In genomic region chr3:170386468-170386867, GRCh38 we compare ENCODE assay signal across 29 cellular contexts. TPM values are rescaled to one million over a fixed set of nuclear protein-coding genes. Genes with fewer than 3 reads are reported as not detected.
"Had no signal": no experiment of that assay in that cellular context is flagged by ENCODE, and none has a peak within 500 bp of the region (broad histone marks: within the 10 kb centered on the region; RNA-seq: fewer than 3 reads in every experiment).

No MANE protein-coding gene starts in this region.

- H3K27me3 ChIP-seq: ovary, right lobe of liver, sigmoid colon, stomach, thyroid gland, tibial nerve, upper lobe of right lung, uterus had no signal

- H3K36me3 ChIP-seq: ovary had no signal

- H3K27me3 Mint-ChIP-seq: naive thymus-derived CD4-positive, alpha-beta T cell; natural killer cell treated with Interleukin-12 subunit alpha and Interleukin-12 subunit beta and Interleukin-15 and Interleukin-18, amount 100 ng/mL, for 72 hours; progenitor cell of endocrine pancreas; stimulated activated naive B cell treated with anti-CD40 and anti-IgM and Interleukin-4, amounts not matched to agents 10 μg/mL and 1 μg/mL and 100 μg/mL, for 72 hours; stimulated activated naive CD8-positive, alpha-beta T cell treated with anti-CD3 and anti-CD28 coated beads, Interleukin-15, Interleukin-2, amounts not matched to agents 100 ng/mL and 50 ng/mL, for 24 hours; type B pancreatic cell had no signal

- H3K4me3 ChIP-seq: ovary, psoas muscle, right lobe of liver, sigmoid colon, stomach, thoracic aorta, thyroid gland, tibial nerve, upper lobe of right lung, uterus had no signal

- H3K9me3 ChIP-seq: ovary, right lobe of liver, sigmoid colon, stomach, thoracic aorta, thyroid gland, tibial nerve, upper lobe of right lung, uterus had no signal

- ATAC-seq: naive thymus-derived CD4-positive, alpha-beta T cell; natural killer cell treated with Interleukin-12 subunit alpha and Interleukin-12 subunit beta and Interleukin-15 and Interleukin-18, amount 100 ng/mL, for 72 hours; psoas muscle; right lobe of liver; stimulated activated effector memory CD8-positive, alpha-beta T cell treated with anti-CD3 and anti-CD28 coated beads, Interleukin-12 subunit alpha, Interleukin-12 subunit beta, amount 100 ng/mL, for 72 hours; stimulated activated naive B cell treated with anti-CD40 and anti-IgM and Interleukin-4, amounts not matched to agents 10 μg/mL and 1 μg/mL and 100 μg/mL, for 72 hours; upper lobe of right lung had no signal

- H3K27ac ChIP-seq: ovary, parathyroid adenoma, psoas muscle, right lobe of liver, sigmoid colon, stomach, thoracic aorta, thyroid gland, tibial nerve, upper lobe of right lung, uterus had no signal

- H3K4me1 Mint-ChIP-seq: neural crest cell; stimulated activated effector memory CD8-positive, alpha-beta T cell treated with anti-CD3 and anti-CD28 coated beads, Interleukin-12 subunit alpha, Interleukin-12 subunit beta, amount 100 ng/mL, for 72 hours had no signal

- H3K27ac Mint-ChIP-seq: naive thymus-derived CD4-positive, alpha-beta T cell; natural killer cell treated with Interleukin-12 subunit alpha and Interleukin-12 subunit beta and Interleukin-15 and Interleukin-18, amount 100 ng/mL, for 72 hours; nephron progenitor cell; progenitor cell of endocrine pancreas; stimulated activated effector memory CD8-positive, alpha-beta T cell treated with anti-CD3 and anti-CD28 coated beads, Interleukin-12 subunit alpha, Interleukin-12 subunit beta, amount 100 ng/mL, for 72 hours; stimulated activated naive B cell treated with anti-CD40 and anti-IgM and Interleukin-4, amounts not matched to agents 10 μg/mL and 1 μg/mL and 100 μg/mL, for 72 hours; stimulated activated naive CD8-positive, alpha-beta T cell treated with anti-CD3 and anti-CD28 coated beads, Interleukin-15, Interleukin-2, amounts not matched to agents 100 ng/mL and 50 ng/mL, for 24 hours; type B pancreatic cell had no signal

- DNase-seq: naive thymus-derived CD4-positive, alpha-beta T cell; nephron progenitor cell; occipital lobe; ovary; posterior cingulate gyrus; psoas muscle; right cardiac atrium; right lobe of liver; sigmoid colon; small intestine; stimulated activated CD4-positive, alpha-beta T cell treated with anti-CD3 and anti-CD28 coated beads, Interleukin-15, amount 100 ng/mL, for 24 hours; stimulated activated CD4-positive, alpha-beta T cell treated with anti-CD3 and anti-CD28 coated beads, Interleukin-2, amount 100 ng/mL, for 24 hours; stimulated activated CD4-positive, alpha-beta T cell treated with anti-CD3 and anti-CD28 coated beads, Interleukin-2, amount 100 ng/mL, for 48 hours; stimulated activated CD4-positive, alpha-beta T cell treated with anti-CD3 and anti-CD28 coated beads, Interleukin-4, amount 100 ng/mL, for 24 hours; stimulated activated naive B cell treated with anti-CD40 and anti-IgM and Interleukin-4, amounts not matched to agents 10 μg/mL and 1 μg/mL and 100 μg/mL, for 72 hours; stimulated activated naive CD4-positive, alpha-beta T cell treated with Interleukin-2 at 50 U/mL for 16 hours; stomach; thyroid gland; upper lobe of right lung; uterus had no signal

- H3K9ac ChIP-seq: parathyroid adenoma had no signal

- FAIRE-seq: small intestine had no signal

- H3K9me3 Mint-ChIP-seq: natural killer cell treated with Interleukin-12 subunit alpha and Interleukin-12 subunit beta and Interleukin-15 and Interleukin-18, amount 100 ng/mL, for 72 hours; neural crest cell; stimulated activated effector memory CD8-positive, alpha-beta T cell treated with anti-CD3 and anti-CD28 coated beads, Interleukin-12 subunit alpha, Interleukin-12 subunit beta, amount 100 ng/mL, for 72 hours; stimulated activated naive B cell treated with anti-CD40 and anti-IgM and Interleukin-4, amounts not matched to agents 10 μg/mL and 1 μg/mL and 100 μg/mL, for 72 hours; stimulated activated naive CD8-positive, alpha-beta T cell treated with anti-CD3 and anti-CD28 coated beads, Interleukin-15, Interleukin-2, amounts not matched to agents 100 ng/mL and 50 ng/mL, for 24 hours; type B pancreatic cell had no signal

- H2AFZ ChIP-seq: parathyroid adenoma had no signal

- H3K4me3 Mint-ChIP-seq: naive thymus-derived CD4-positive, alpha-beta T cell; natural killer cell treated with Interleukin-12 subunit alpha and Interleukin-12 subunit beta and Interleukin-15 and Interleukin-18, amount 100 ng/mL, for 72 hours; nephron progenitor cell; neural crest cell; stimulated activated effector memory CD8-positive, alpha-beta T cell treated with anti-CD3 and anti-CD28 coated beads, Interleukin-12 subunit alpha, Interleukin-12 subunit beta, amount 100 ng/mL, for 72 hours; stimulated activated naive B cell treated with anti-CD40 and anti-IgM and Interleukin-4, amounts not matched to agents 10 μg/mL and 1 μg/mL and 100 μg/mL, for 72 hours; stimulated activated naive CD8-positive, alpha-beta T cell treated with anti-CD3 and anti-CD28 coated beads, Interleukin-15, Interleukin-2, amounts not matched to agents 100 ng/mL and 50 ng/mL, for 24 hours; type B pancreatic cell had no signal

- H3K4me1 ChIP-seq: parathyroid adenoma, right lobe of liver, sigmoid colon, tibial nerve, uterus had no signal

RNA-seq across cellular contexts. Expression of gene CLDN11, which starts 32.2 kb away (rescaled TPM):
- total RNA-seq: naive thymus-derived CD4-positive, alpha-beta T cell had no signal
- polyA plus RNA-seq: naive thymus-derived CD4-positive, alpha-beta T cell had no signal
